Comparison of ENCODE assay signal across 14 cellular contexts in the genomic region with DNA sequence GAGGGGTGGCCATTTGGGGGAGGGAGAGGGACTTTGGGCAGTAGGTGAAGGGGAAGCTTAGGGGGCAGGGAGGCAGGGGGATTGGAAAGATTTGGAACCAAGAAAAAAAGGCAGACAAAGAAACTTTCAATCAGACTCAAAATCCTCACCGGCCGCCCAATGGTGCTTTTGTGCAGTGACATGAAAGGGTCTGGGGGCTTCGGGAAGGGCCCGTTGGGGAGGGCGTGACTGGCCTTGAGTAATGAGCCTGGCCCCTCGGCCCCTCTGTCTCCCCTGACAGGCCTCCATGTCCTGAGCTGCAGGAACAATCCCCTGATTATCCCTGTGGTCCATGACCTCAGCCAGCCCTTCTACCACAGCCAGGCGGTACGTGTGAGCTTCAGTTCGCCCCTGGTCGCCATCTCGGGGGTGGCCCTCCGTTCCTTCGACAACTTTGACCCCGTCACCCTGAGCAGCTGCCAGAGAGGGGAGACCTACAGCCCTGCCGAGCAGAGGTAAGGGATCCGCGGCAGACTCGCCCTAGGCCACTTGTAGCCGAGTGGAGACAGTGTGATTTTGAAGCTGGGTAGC.
"Had no signal": no experiment of that assay in that cellular context is flagged by ENCODE, and none has a peak within 500 bp of the region (broad histone marks: within the 10 kb centered on the region; RNA-seq: fewer than 3 reads in every experiment).

No MANE protein-coding gene starts in this region.

- H3K4me3 ChIP-seq: coronary artery, esophagus muscularis mucosa, gastrocnemius medialis, heart right ventricle, ovary, smooth muscle cell had no signal

- DNase-seq: caudate nucleus; effector memory CD4-positive, alpha-beta T cell; gastrocnemius medialis; heart right ventricle; immature natural killer cell; natural killer cell; ovary; stimulated activated CD4-positive, alpha-beta T cell treated with anti-CD3 and anti-CD28 coated beads, Interleukin-2, amount 100 ng/mL, for 48 hours; stimulated activated naive CD4-positive, alpha-beta T cell treated with Interleukin-2 at 50 U/mL for 16 hours; trophoblast cell had no signal

- H3K36me3 ChIP-seq: esophagus muscularis mucosa, gastrocnemius medialis, heart right ventricle, ovary had no signal

- H3K27ac ChIP-seq: coronary artery, epithelial cell of prostate, esophagus muscularis mucosa, gastrocnemius medialis, heart right ventricle, ovary had no signal

- H3K27me3 ChIP-seq: gastrocnemius medialis, heart right ventricle, ovary had no signal

- H3K9me3 ChIP-seq: esophagus muscularis mucosa, gastrocnemius medialis, heart right ventricle, ovary had no signal

- H3K4me3 Mint-ChIP-seq: immature natural killer cell, natural killer cell had no signal

- H3K4me2 ChIP-seq: smooth muscle cell had no signal

- H3K36me3 Mint-ChIP-seq: immature natural killer cell, natural killer cell had no signal

- H3K4me1 Mint-ChIP-seq: immature natural killer cell, natural killer cell had no signal

- H3K27ac Mint-ChIP-seq: immature natural killer cell, natural killer cell had no signal

- H3K4me1 ChIP-seq: esophagus muscularis mucosa, gastrocnemius medialis had no signal
